23 cellular contexts compared by ENCODE assay signal in genomic region chr22:23418159-23418788, GRCh38.
DNase-seq lines count a peak whose midpoint lies in the region; ATAC-seq and TF ChIP-seq lines count a peak whose summit lies in the region.
"Had no signal": no experiment of that assay in that cellular context is flagged by ENCODE, and none has a peak within 500 bp of the region (broad histone marks: within the 10 kb centered on the region; RNA-seq: fewer than 3 reads in every experiment).

No MANE protein-coding gene starts in this region.

- ATAC-seq in activated CD8-positive, alpha-beta memory T cell treated with anti-CD3 and anti-CD28 coated beads, Interleukin-2, amount 10 ng/mL, durations not matched to agents 7 days and 5 days = no peak
- ATAC-seq in sciatic nerve = no peak
- ATAC-seq: CD8-positive, alpha-beta T cell; HCT116; Panc1 had no signal

- no peak overlapping the region for H3K27ac ChIP-seq in neural progenitor cell
- H3K27ac ChIP-seq: KMS-11 had no signal

- H3K4me1 ChIP-seq in neural progenitor cell = peaks cover under 1% of the 10 kb centered on the region

- no peaks in the 10 kb centered on the region for H3K36me3 Mint-ChIP-seq in activated CD8-positive, alpha-beta memory T cell treated with anti-CD3 and anti-CD28 coated beads, Interleukin-2, amount 10 ng/mL, durations not matched to agents 7 days and 5 days
- H3K36me3 Mint-ChIP-seq in neural progenitor cell = no peaks in the 10 kb centered on the region
- H3K36me3 Mint-ChIP-seq in type B pancreatic cell = no peaks in the 10 kb centered on the region
- H3K36me3 Mint-ChIP-seq: CD8-positive, alpha-beta T cell had no signal

- no peak overlapping the region for H2AFZ ChIP-seq in neural progenitor cell (replicated peaks)

- no peak overlapping the region for H3K9ac ChIP-seq in neural progenitor cell
- H3K9ac ChIP-seq: KMS-11 had no signal

- no peak overlapping the region for H3K27ac Mint-ChIP-seq in activated CD8-positive, alpha-beta memory T cell treated with anti-CD3 and anti-CD28 coated beads, Interleukin-2, amount 10 ng/mL, durations not matched to agents 7 days and 5 days
- peak overlapping the region; percentile 34 for H3K27ac Mint-ChIP-seq in neural progenitor cell
- no peak overlapping the region for H3K27ac Mint-ChIP-seq in type B pancreatic cell
- H3K27ac Mint-ChIP-seq: CD8-positive, alpha-beta T cell had no signal

- TF ChIP-seq CTCF in neural progenitor cell (IDR thresholded peaks at IDR 0.05) (no peak), type B pancreatic cell (conservative IDR thresholded peaks at IDR 0.05) (no peak)

- intact Hi-C loops in sciatic nerve (cut with DNase I) = no loop called here

- CTCF ChIA-PET in activated CD8-positive, alpha-beta memory T cell treated with anti-CD3 and anti-CD28 coated beads, Interleukin-2, amount 10 ng/mL, durations not matched to agents 7 days and 5 days (lab: Charles Lee) = no interaction called here

- H3F3A ChIP-seq in neural progenitor cell (ENCODE audit: low read depth) = no peaks in the 10 kb centered on the region

- H3K36me3 ChIP-seq in neural progenitor cell = no peaks in the 10 kb centered on the region
- H3K36me3 ChIP-seq in MG63 = no peaks in the 10 kb centered on the region

- no peak overlapping the region for H3K4me2 ChIP-seq in neural progenitor cell
- H3K4me2 ChIP-seq: KMS-11 had no signal

- no peaks in the 10 kb centered on the region for H3K9me3 Mint-ChIP-seq in activated CD8-positive, alpha-beta memory T cell treated with anti-CD3 and anti-CD28 coated beads, Interleukin-2, amount 10 ng/mL, durations not matched to agents 7 days and 5 days (ENCODE audit: low read depth)
- H3K9me3 Mint-ChIP-seq in neural progenitor cell = no peaks in the 10 kb centered on the region
- H3K9me3 Mint-ChIP-seq in type B pancreatic cell = no peaks in the 10 kb centered on the region
- H3K9me3 Mint-ChIP-seq: CD8-positive, alpha-beta T cell had no signal

- H3K79me2 ChIP-seq in neural progenitor cell (ENCODE audit: low read depth) = no peaks in the 10 kb centered on the region

- peaks cover 5% of the 10 kb centered on the region for H3K27me3 Mint-ChIP-seq in activated CD8-positive, alpha-beta memory T cell treated with anti-CD3 and anti-CD28 coated beads, Interleukin-2, amount 10 ng/mL, durations not matched to agents 7 days and 5 days
- H3K27me3 Mint-ChIP-seq in neural progenitor cell (ENCODE audit: insufficient read depth, low read depth) (peaks cover 10% of the 10 kb centered on the region), type B pancreatic cell (no peaks in the 10 kb centered on the region)

- no peak overlapping the region for H3K4me3 ChIP-seq in neural progenitor cell
- no peak overlapping the region for H3K4me3 ChIP-seq in MG63

- H4K20me1 ChIP-seq in neural progenitor cell (ENCODE audit: low read depth) = no peaks in the 10 kb centered on the region

- no peak overlapping the region for H3K4me3 Mint-ChIP-seq in activated CD8-positive, alpha-beta memory T cell treated with anti-CD3 and anti-CD28 coated beads, Interleukin-2, amount 10 ng/mL, durations not matched to agents 7 days and 5 days
- H3K4me3 Mint-ChIP-seq in neural progenitor cell = no peak overlapping the region
- H3K4me3 Mint-ChIP-seq in type B pancreatic cell = no peak overlapping the region
- H3K4me3 Mint-ChIP-seq: CD8-positive, alpha-beta T cell had no signal

- peak; percentile 30 for DNase-seq in activated CD8-positive, alpha-beta memory T cell treated with anti-CD3 and anti-CD28 coated beads, Interleukin-2, amount 10 ng/mL, durations not matched to agents 7 days and 5 days
- DNase-seq in activated CD8-positive, alpha-beta memory T cell treated with anti-CD3 and anti-CD28 coated beads for 24 hours = no peak
- DNase-seq in islet precursor cell (peak; percentile 77), neural progenitor cell (ENCODE audit: low spot score) (peak; percentile 1), type B pancreatic cell (ENCODE audit: extremely low spot score, unreplicated experiment) (peak; percentile 16), MG63 (no peak), sciatic nerve (ENCODE audit: low spot score) (no peak), NCI-H1092 (lab: John Stamatoyannopoulos, UW) (no peak)
- DNase-seq: 8988T; C1 segment of cervical spinal cord; CD8-positive, alpha-beta T cell; IMR-90; NCI-H1105 treated with DMSO at 0.1 percent for 48 hours; NCI-H1694; NCI-H2081; NCI-H2171; NCI-H345; NCI-H524; NCI-H82; SIG-M5 had no signal

- no peaks in the 10 kb centered on the region for H3K4me1 Mint-ChIP-seq in activated CD8-positive, alpha-beta memory T cell treated with anti-CD3 and anti-CD28 coated beads, Interleukin-2, amount 10 ng/mL, durations not matched to agents 7 days and 5 days
- H3K4me1 Mint-ChIP-seq in neural progenitor cell (peaks cover 48% of the 10 kb centered on the region), type B pancreatic cell (ENCODE audit: unreplicated experiment) (peaks cover 26% of the 10 kb centered on the region)

- H3K9me3 ChIP-seq in neural progenitor cell (ENCODE audit: low read depth) (no peaks in the 10 kb centered on the region), MG63 (no peaks in the 10 kb centered on the region)

- H3K27me3 ChIP-seq in neural progenitor cell = no peaks in the 10 kb centered on the region
- no peaks in the 10 kb centered on the region for H3K27me3 ChIP-seq in MG63

Comparison
In these comparisons a context has a peak if more than half of its experiments do, and no peak if none do; other contexts are left out.
1. DNase-seq: peak in activated CD8-positive, alpha-beta memory T cell treated with anti-CD3 and anti-CD28 coated beads, Interleukin-2, amount 10 ng/mL, durations not matched to agents 7 days and 5 days (single experiment), islet precursor cell (single experiment), neural progenitor cell (single experiment) and type B pancreatic cell (single experiment); none in activated CD8-positive, alpha-beta memory T cell treated with anti-CD3 and anti-CD28 coated beads for 24 hours (single experiment), MG63 (single experiment), sciatic nerve (single experiment) and NCI-H1092 (single experiment).